ENCODE assay signal across 8 cellular contexts in genomic region chr2:54558188-54558975, GRCh38.
DNase-seq lines count a peak whose midpoint lies in the region; ATAC-seq and TF ChIP-seq lines count a peak whose summit lies in the region.

No MANE protein-coding gene starts in this region.

- intact Hi-C loops in left colon (cut with DNase I, micrococcal nuclease) = no loop called here

- TF ChIP-seq POLR2A in GM18505 (IDR thresholded peaks at IDR 0.05; ENCODE audit: borderline replicate concordance, extremely low read depth, insufficient read depth, insufficient read length) = peak; percentile 49

- peak overlapping the region; percentile 99 for H3K27ac ChIP-seq in VCaP

- peak; percentile 52 for ATAC-seq in GM18505 (IDR thresholded peaks at IDR 0.05; ENCODE audit: unreplicated experiment)
- ATAC-seq in HG02840 (IDR thresholded peaks at IDR 0.05; ENCODE audit: low FRiP score, unreplicated experiment) = peak; percentile 53
- peak; percentile 67 for ATAC-seq in left colon

- DNase-seq in NCI-H2029 treated with DMSO at 0.1 percent for 48 hours (lab: John Stamatoyannopoulos, UW) (peak; percentile 25), left colon (peak; percentile 72 to 86), putamen (ENCODE audit: low spot score) (no peak)
- DNase-seq in central memory CD4-positive, alpha-beta T cell = peak; percentile 71
- peak; percentile 76 for DNase-seq in stimulated activated CD4-positive, alpha-beta T cell treated with anti-CD3 and anti-CD28 coated beads, Interleukin-4, amount 100 ng/mL, for 24 hours

- no peak for TF ChIP-seq CTCF in VCaP (conservative IDR thresholded peaks at IDR 0.05)
